Comparison of ENCODE assay signal across 8 cellular contexts in genomic region chr19:1261512-1261862, GRCh38. TPM values are rescaled to one million over a fixed set of nuclear protein-coding genes. Genes with fewer than 3 reads are reported as not detected.
A peak's percentile ranks its signal among the peaks of the same experiment; 100 is the strongest.
DNase-seq lines count a peak whose midpoint lies in the region; ATAC-seq and TF ChIP-seq lines count a peak whose summit lies in the region.

No MANE protein-coding gene starts in this region.

- H3K4me3 Mint-ChIP-seq in activated CD8-positive, alpha-beta T cell treated with anti-CD3 and anti-CD28 coated beads, Interleukin-2, amount 10 ng/mL, durations not matched to agents 7 days and 5 days: peak overlapping the region; percentile 97
- H3K4me3 Mint-ChIP-seq in stimulated activated memory B cell treated with anti-CD40 and anti-IgM and Interleukin-4, amounts not matched to agents 10 μg/mL and 1 μg/mL and 100 μg/mL, for 72 hours: peak overlapping the region; percentile 97

- TF ChIP-seq CTCF in cardiac muscle cell (IDR thresholded peaks at IDR 0.05; ENCODE audit: low read depth, low read length) (peak; percentile 10), omental fat pad (IDR thresholded peaks at IDR 0.05) (peak in 1 of 3 donors; percentile 20), GM13976 (IDR thresholded peaks at IDR 0.05; ENCODE audit: borderline replicate concordance, control extremely low read depth, extremely low read depth, insufficient read depth, missing control alignments) (no peak)

- H3K27me3 Mint-ChIP-seq in activated CD8-positive, alpha-beta T cell treated with anti-CD3 and anti-CD28 coated beads, Interleukin-2, amount 10 ng/mL, durations not matched to agents 7 days and 5 days (ENCODE audit: low read depth): no peaks in the 10 kb centered on the region
- no peaks in the 10 kb centered on the region for H3K27me3 Mint-ChIP-seq in stimulated activated memory B cell treated with anti-CD40 and anti-IgM and Interleukin-4, amounts not matched to agents 10 μg/mL and 1 μg/mL and 100 μg/mL, for 72 hours

- H3K36me3 ChIP-seq in cardiac muscle cell (peaks cover 15% of the 10 kb centered on the region), iPS-15b (ENCODE audit: control insufficient read depth, insufficient read depth, low read length) (peaks cover 20% of the 10 kb centered on the region)

- POLR2A ChIA-PET in activated CD8-positive, alpha-beta T cell treated with anti-CD3 and anti-CD28 coated beads, Interleukin-2, amount 10 ng/mL, durations not matched to agents 7 days and 5 days (lab: Charles Lee): interaction anchor here (1.1 to 2.4 kb wide), 5 partner anchors 9 to 17 kb away, joined by 3 to 9 read pairs (median 6); partner anchors contain the start of gene FAM174C

- DNase-seq in cardiac muscle cell (ENCODE audit: low read depth in 1 of 2, low spot score in 1 of 2) (no peak), left cardiac atrium (no peak), NCI-H345 treated with DMSO at 0.1 percent for 48 hours (lab: John Stamatoyannopoulos, UW; ENCODE audit: unreplicated experiment) (no peak), omental fat pad (ENCODE audit: low spot score) (no peak), GM13976 (ENCODE audit: low spot score) (no peak)
- DNase-seq in activated CD8-positive, alpha-beta T cell treated with anti-CD3 and anti-CD28 coated beads, Interleukin-2, amount 10 ng/mL, durations not matched to agents 7 days and 5 days: peak; percentile 58

- H3K4me1 ChIP-seq in cardiac muscle cell (ENCODE audit: low read depth): peaks cover 34% of the 10 kb centered on the region
- peaks cover 14% of the 10 kb centered on the region for H3K4me1 ChIP-seq in iPS-15b (ENCODE audit: control insufficient read depth, insufficient read depth, low read length)

- no peaks in the 10 kb centered on the region for H3K9me3 Mint-ChIP-seq in activated CD8-positive, alpha-beta T cell treated with anti-CD3 and anti-CD28 coated beads, Interleukin-2, amount 10 ng/mL, durations not matched to agents 7 days and 5 days (ENCODE audit: insufficient read depth)
- H3K9me3 Mint-ChIP-seq in stimulated activated memory B cell treated with anti-CD40 and anti-IgM and Interleukin-4, amounts not matched to agents 10 μg/mL and 1 μg/mL and 100 μg/mL, for 72 hours: no peaks in the 10 kb centered on the region

- ATAC-seq in left cardiac atrium: no peak
- ATAC-seq in activated CD8-positive, alpha-beta T cell treated with anti-CD3 and anti-CD28 coated beads, Interleukin-2, amount 10 ng/mL, durations not matched to agents 7 days and 5 days: peak; percentile 2
- no peak for ATAC-seq in stimulated activated memory B cell treated with anti-CD40 and anti-IgM and Interleukin-4, amounts not matched to agents 10 μg/mL and 1 μg/mL and 100 μg/mL, for 72 hours
- no peak for ATAC-seq in omental fat pad (ENCODE audit: low FRiP score)

- intact Hi-C loops in left cardiac atrium (cut with DNase I): no loop called here

- H3K9me3 ChIP-seq in cardiac muscle cell (ENCODE audit: low read depth) (no peaks in the 10 kb centered on the region), iPS-15b (ENCODE audit: control insufficient read depth, insufficient read depth, low read length) (no peaks in the 10 kb centered on the region)

- peak overlapping the region; percentile 97 for H3K27ac Mint-ChIP-seq in activated CD8-positive, alpha-beta T cell treated with anti-CD3 and anti-CD28 coated beads, Interleukin-2, amount 10 ng/mL, durations not matched to agents 7 days and 5 days
- H3K27ac Mint-ChIP-seq in stimulated activated memory B cell treated with anti-CD40 and anti-IgM and Interleukin-4, amounts not matched to agents 10 μg/mL and 1 μg/mL and 100 μg/mL, for 72 hours: peak overlapping the region; percentile 97

- CTCF ChIA-PET in activated CD8-positive, alpha-beta T cell treated with anti-CD3 and anti-CD28 coated beads, Interleukin-2, amount 10 ng/mL, durations not matched to agents 7 days and 5 days (lab: Charles Lee): interaction anchor here (0.8 to 4.5 kb wide), 5 partner anchors 8 to 58 kb away, joined by 3 to 53 read pairs (median 3); partner anchors contain the start of gene ATP5F1D

- H3K27ac ChIP-seq in cardiac muscle cell: peak overlapping the region; percentile 52

- peaks cover 72% of the 10 kb centered on the region for H3K4me1 Mint-ChIP-seq in activated CD8-positive, alpha-beta T cell treated with anti-CD3 and anti-CD28 coated beads, Interleukin-2, amount 10 ng/mL, durations not matched to agents 7 days and 5 days (ENCODE audit: low read depth)
- H3K4me1 Mint-ChIP-seq in stimulated activated memory B cell treated with anti-CD40 and anti-IgM and Interleukin-4, amounts not matched to agents 10 μg/mL and 1 μg/mL and 100 μg/mL, for 72 hours: peaks cover 79% of the 10 kb centered on the region

- H3K27me3 ChIP-seq in cardiac muscle cell: no peaks in the 10 kb centered on the region
- no peaks in the 10 kb centered on the region for H3K27me3 ChIP-seq in iPS-15b (ENCODE audit: control insufficient read depth, insufficient read depth, low read length)

- peaks cover 43% of the 10 kb centered on the region for H3K36me3 Mint-ChIP-seq in activated CD8-positive, alpha-beta T cell treated with anti-CD3 and anti-CD28 coated beads, Interleukin-2, amount 10 ng/mL, durations not matched to agents 7 days and 5 days (ENCODE audit: low read depth)
- H3K36me3 Mint-ChIP-seq in stimulated activated memory B cell treated with anti-CD40 and anti-IgM and Interleukin-4, amounts not matched to agents 10 μg/mL and 1 μg/mL and 100 μg/mL, for 72 hours: peaks cover 18% of the 10 kb centered on the region

- H3K4me3 ChIP-seq in cardiac muscle cell (peak overlapping the region; percentile 43), iPS-15b (ENCODE audit: low read depth, low read length) (peak overlapping the region; percentile 91)

- in situ Hi-C loops in GM13976 (cut with MboI; ENCODE audit: low sequenced_read_pairs, unreplicated experiment): no loop called here

- peak overlapping the region; percentile 79 for H3K9ac ChIP-seq in iPS-15b (ENCODE audit: low read depth, low read length)

RNA-seq across cellular contexts. Expression of gene CIRBP, which starts 7.6 kb away (rescaled TPM):
- total RNA-seq in cardiac muscle cell (1,112 and 2,236 TPM in 2 replicates), left cardiac atrium (100 to 1,000 TPM; 229 to 379 TPM), omental fat pad (100 to 1,000 TPM; 292 to 484 (median 372) TPM)
- polyA plus RNA-seq in cardiac muscle cell: 716 and 851 TPM in 2 replicates
- total RNA-seq in activated CD8-positive, alpha-beta T cell treated with anti-CD3 and anti-CD28 coated beads, Interleukin-2, amount 10 ng/mL, durations not matched to agents 7 days and 5 days: 100 to 1,000 TPM; 172 to 195 TPM

RNA-seq across cellular contexts. Expression of gene MIDN, which starts 13.1 kb away (rescaled TPM):
- total RNA-seq in cardiac muscle cell (45.6 and 89.2 TPM in 2 replicates), left cardiac atrium (100 to 1,000 TPM in 1 of 2 donors, 10 to 100 TPM in 1; 58.7 to 148 TPM), omental fat pad (10 to 100 TPM; 24.5 to 68.6 (median 44.1) TPM)
- 58.1 and 76.0 TPM in 2 replicates for polyA plus RNA-seq in cardiac muscle cell
- total RNA-seq in activated CD8-positive, alpha-beta T cell treated with anti-CD3 and anti-CD28 coated beads, Interleukin-2, amount 10 ng/mL, durations not matched to agents 7 days and 5 days: 10 to 100 TPM; 88.4 to 94.3 TPM

RNA-seq across cellular contexts. Expression of gene FAM174C, which starts 13.8 kb away (rescaled TPM):
- total RNA-seq in cardiac muscle cell (31.2 and 44.9 TPM in 2 replicates), left cardiac atrium (10 to 100 TPM; 19.2 to 21.4 TPM), omental fat pad (10 to 100 TPM; 47.2 to 69.1 (median 59.3) TPM)
- 34.0 and 34.4 TPM in 2 replicates for polyA plus RNA-seq in cardiac muscle cell
- 10 to 100 TPM; 57.1 TPM for total RNA-seq in activated CD8-positive, alpha-beta T cell treated with anti-CD3 and anti-CD28 coated beads, Interleukin-2, amount 10 ng/mL, durations not matched to agents 7 days and 5 days

RNA-seq across cellular contexts. Expression of gene ATP5F1D, which starts 19.9 kb away (rescaled TPM):
- total RNA-seq in cardiac muscle cell: 188 and 355 TPM in 2 replicates
- 505 and 638 TPM in 2 replicates for polyA plus RNA-seq in cardiac muscle cell
- 100 to 1,000 TPM; 540 to 639 TPM for total RNA-seq in left cardiac atrium
- 100 to 1,000 TPM; 209 to 222 TPM for total RNA-seq in activated CD8-positive, alpha-beta T cell treated with anti-CD3 and anti-CD28 coated beads, Interleukin-2, amount 10 ng/mL, durations not matched to agents 7 days and 5 days
- total RNA-seq in omental fat pad: 10 to 100 TPM; 46.4 to 76.0 (median 60.2) TPM

RNA-seq across cellular contexts. Expression of gene CBARP, which starts 23.7 kb away (rescaled TPM):
- total RNA-seq in cardiac muscle cell (21.1 and 29.1 TPM in 2 replicates), left cardiac atrium (1 to 10 TPM; 1.6 to 3.8 TPM), omental fat pad (10 to 100 TPM in 1 of 4 donors, 1 to 10 TPM in 1, under 1 TPM in 1, not detected in 1; 0.63 to 19.6 (median 2.2) TPM)
- 22.1 and 30.6 TPM in 2 replicates for polyA plus RNA-seq in cardiac muscle cell
- under 1 TPM in 1 of 2 experiments, not detected in 1; 0.10 TPM for total RNA-seq in activated CD8-positive, alpha-beta T cell treated with anti-CD3 and anti-CD28 coated beads, Interleukin-2, amount 10 ng/mL, durations not matched to agents 7 days and 5 days
